ENCODE assay signal across 14 cellular contexts in the genomic region with DNA sequence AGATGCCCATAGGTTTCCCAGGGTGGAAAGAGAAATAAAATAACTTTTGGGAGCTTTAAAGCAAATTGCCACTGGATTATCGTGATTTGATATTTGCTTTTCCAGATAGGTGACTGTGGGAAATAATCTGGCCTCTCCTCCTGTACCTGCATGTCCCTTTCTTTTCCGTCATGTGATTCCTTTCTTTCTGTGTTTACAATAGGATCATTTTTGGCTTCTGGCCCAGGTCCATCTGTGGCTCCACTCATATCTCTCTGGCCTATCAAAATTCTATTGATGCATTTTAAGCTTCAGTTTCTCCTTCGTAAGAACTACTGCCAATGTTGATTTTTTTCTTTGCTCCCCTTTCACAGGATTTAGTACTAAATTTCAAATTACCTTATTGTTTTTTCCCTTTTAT.
DNase-seq lines count a peak whose midpoint lies in the region; ATAC-seq lines count a peak whose summit lies in the region.
"Had no signal": no experiment of that assay in that cellular context is flagged by ENCODE, and none has a peak within 500 bp of the region (broad histone marks: within the 10 kb centered on the region; RNA-seq: fewer than 3 reads in every experiment).

No MANE protein-coding gene starts in this region.

- ATAC-seq in GM21360 (IDR thresholded peaks at IDR 0.05; ENCODE audit: unreplicated experiment), result no peak
- ATAC-seq: activated CD8-positive, alpha-beta memory T cell treated with anti-CD3 and anti-CD28 coated beads, Interleukin-2, amount 10 ng/mL, durations not matched to agents 7 days and 5 days; gastrocnemius medialis; T-cell had no signal

- peak; percentile 89 for DNase-seq in COR-L47 (lab: John Stamatoyannopoulos, UW)
- DNase-seq in M059J (ENCODE audit: low read depth), result peak; percentile 30
- peak; percentile 2 for DNase-seq in NCI-H2196 treated with DMSO at 0.1 percent for 48 hours (lab: John Stamatoyannopoulos, UW; ENCODE audit: unreplicated experiment)
- peak; percentile 45 to 46 for DNase-seq in dermis microvascular lymphatic vessel endothelial cell (ENCODE audit: low read depth in 2 of 2)
- no peak for DNase-seq in GOT3 (lab: John Stamatoyannopoulos, UW)
- no peak for DNase-seq in HUDEP-2 (lab: John Stamatoyannopoulos, UW; ENCODE audit: unreplicated experiment in 76 of 76)
- no peak for DNase-seq in central memory CD4-positive, alpha-beta T cell
- DNase-seq: activated CD8-positive, alpha-beta memory T cell treated with anti-CD3 and anti-CD28 coated beads, Interleukin-2, amount 10 ng/mL, durations not matched to agents 7 days and 5 days; activated effector memory CD4-positive, alpha-beta T cell treated with Interleukin-2 at 50 U/mL for 16 hours; amygdala; gastrocnemius medialis; mesenchymal stem cell; T-cell had no signal

Comparison
In these comparisons a context has a peak if more than half of its experiments do, and no peak if none do; other contexts are left out.
1. DNase-seq: peak in COR-L47 (single experiment), M059J (single experiment), NCI-H2196 treated with DMSO at 0.1 percent for 48 hours (single experiment) and dermis microvascular lymphatic vessel endothelial cell (2 of 2); none in GOT3 (single experiment), HUDEP-2 (0 of 76) and central memory CD4-positive, alpha-beta T cell (single experiment).